ENCODE assay signal across 1 cellular context in genomic region chr11:69615545-69616278, GRCh38.
A peak's percentile ranks its signal among the peaks of the same experiment; 100 is the strongest.
TF ChIP-seq lines count a peak whose summit lies in the region.

No MANE protein-coding gene starts in this region.

TF ChIP-seq in HepG2, 621 proteins besides CTCF, POLR2A, EP300 and RAD21 (continued from another document and continues in another):
- TF ChIP-seq ZNF276 (CRISPR knock-in tag; IDR thresholded peaks at IDR 0.05; ENCODE audit: low read depth) (no peak), THAP9 (CRISPR knock-in tag; IDR thresholded peaks at IDR 0.05; ENCODE audit: borderline replicate concordance) (0 out of 2 replicates have a peak, but pooled peaks have one; percentile 50), BRF2 (CRISPR knock-in tag; IDR thresholded peaks at IDR 0.05) (no peak), ZFP90 (CRISPR knock-in tag; IDR thresholded peaks at IDR 0.05; ENCODE audit: borderline replicate concordance) (no peak), ZNF850 (CRISPR knock-in tag; conservative IDR thresholded peaks at IDR 0.05) (no peak), SNAI1 (CRISPR knock-in tag; IDR thresholded peaks at IDR 0.05; ENCODE audit: borderline replicate concordance) (0 out of 2 replicates have a peak, but pooled peaks have one; percentile 42), SNAPC2 (CRISPR knock-in tag; IDR thresholded peaks at IDR 0.05) (no peak), PLSCR1 (CRISPR knock-in tag; IDR thresholded peaks at IDR 0.05; ENCODE audit: borderline replicate concordance) (no peak), IKZF4 (CRISPR knock-in tag; IDR thresholded peaks at IDR 0.05; ENCODE audit: borderline replicate concordance, low read depth, not compliant biosample characterization) (no peak), KAT8 (CRISPR knock-in tag; IDR thresholded peaks at IDR 0.05) (peak; percentile 78), ZNF124 (CRISPR knock-in tag; IDR thresholded peaks at IDR 0.05) (no peak), NPAS2 (CRISPR knock-in tag; IDR thresholded peaks at IDR 0.05; ENCODE audit: borderline replicate concordance) (no peak), ATRX (CRISPR knock-in tag; IDR thresholded peaks at IDR 0.05; ENCODE audit: borderline replicate concordance) (no peak), HIVEP1 (CRISPR knock-in tag; IDR thresholded peaks at IDR 0.05) (no peak), ZNF501 (CRISPR knock-in tag; IDR thresholded peaks at IDR 0.05) (peak; percentile 63), ZBTB4 (CRISPR knock-in tag; IDR thresholded peaks at IDR 0.05; ENCODE audit: borderline replicate concordance) (no peak), LBX2 (CRISPR knock-in tag; IDR thresholded peaks at IDR 0.05; ENCODE audit: borderline replicate concordance) (no peak), ZNF878 (CRISPR knock-in tag; IDR thresholded peaks at IDR 0.05) (no peak), JARID2 (CRISPR knock-in tag; IDR thresholded peaks at IDR 0.05; ENCODE audit: insufficient replicate concordance) (no peak), ZNF83 (CRISPR knock-in tag; IDR thresholded peaks at IDR 0.05; ENCODE audit: borderline replicate concordance) (no peak), ZBTB20 (CRISPR knock-in tag; IDR thresholded peaks at IDR 0.05; ENCODE audit: borderline replicate concordance, low read depth) (peak; percentile 66; the same call in 1 of the 2 replicates), ZNF543 (CRISPR knock-in tag; IDR thresholded peaks at IDR 0.05) (peak; percentile 72; the same call in 1 of the 2 replicates), ZNF773 (CRISPR knock-in tag; IDR thresholded peaks at IDR 0.05; ENCODE audit: borderline replicate concordance) (no peak), MLX (CRISPR knock-in tag; IDR thresholded peaks at IDR 0.05) (no peak), ZNF556 (CRISPR knock-in tag; IDR thresholded peaks at IDR 0.05; ENCODE audit: borderline replicate concordance) (peak; percentile 52; the same call in 1 of the 2 replicates), ZNF260 (CRISPR knock-in tag; IDR thresholded peaks at IDR 0.05; ENCODE audit: borderline replicate concordance, low read depth) (no peak), SALL1 (CRISPR knock-in tag; IDR thresholded peaks at IDR 0.05) (peak; percentile 90), PHF20 (CRISPR knock-in tag; IDR thresholded peaks at IDR 0.05) (peak; percentile 63), NFE2L1 (CRISPR knock-in tag; IDR thresholded peaks at IDR 0.05; ENCODE audit: borderline replicate concordance) (no peak), ZFP37 (CRISPR knock-in tag; IDR thresholded peaks at IDR 0.05; ENCODE audit: borderline replicate concordance) (no peak), ZNF343 (CRISPR knock-in tag; IDR thresholded peaks at IDR 0.05) (peak; percentile 75; the same call in 1 of the 2 replicates), ERF (CRISPR knock-in tag; IDR thresholded peaks at IDR 0.05) (no peak), ZNF468 (CRISPR knock-in tag; IDR thresholded peaks at IDR 0.05) (no peak), ZBTB10 (CRISPR knock-in tag; IDR thresholded peaks at IDR 0.05; ENCODE audit: borderline replicate concordance) (no peak), ZNF24 (IDR thresholded peaks at IDR 0.05) (no peak), ZBED4 (CRISPR knock-in tag; IDR thresholded peaks at IDR 0.05; ENCODE audit: borderline replicate concordance) (peak; percentile 56; the same call in 1 of the 2 replicates), ZSCAN21 (CRISPR knock-in tag; IDR thresholded peaks at IDR 0.05; ENCODE audit: borderline replicate concordance) (peak; percentile 82; the same call in 1 of the 2 replicates), ZNF660 (CRISPR knock-in tag; IDR thresholded peaks at IDR 0.05; ENCODE audit: borderline replicate concordance, low read depth) (no peak), ZFP36 (IDR thresholded peaks at IDR 0.05; ENCODE audit: borderline replicate concordance, low read depth, low read length, partially characterized antibody) (no peak), ZNF639 (CRISPR knock-in tag; conservative IDR thresholded peaks at IDR 0.05) (no peak)
